In the genomic region with DNA sequence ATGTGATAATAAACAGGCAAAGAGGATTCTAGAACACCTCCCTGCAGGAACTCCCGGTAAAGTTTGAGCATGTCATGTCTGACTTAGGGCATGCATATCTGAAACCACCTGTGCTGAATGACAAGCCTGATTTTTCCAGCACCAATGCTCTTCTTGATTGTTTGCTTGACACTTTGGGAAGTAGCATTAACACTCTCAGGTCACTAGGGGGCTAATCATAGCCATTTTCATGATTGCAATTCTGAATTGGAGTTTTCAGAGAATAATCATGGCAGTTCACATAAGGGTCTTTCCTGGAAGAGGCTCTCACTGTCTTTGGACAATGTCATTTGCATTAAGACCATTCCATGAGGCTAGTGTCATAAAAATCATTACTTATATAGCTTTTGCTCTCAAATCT, we compare ENCODE assay signal across 11 cellular contexts.
DNase-seq lines count a peak whose midpoint lies in the region; ATAC-seq and TF ChIP-seq lines count a peak whose summit lies in the region.
"Had no signal": no experiment of that assay in that cellular context is flagged by ENCODE, and none has a peak within 500 bp of the region (broad histone marks: within the 10 kb centered on the region; RNA-seq: fewer than 3 reads in every experiment).

No MANE protein-coding gene starts in this region.

- H3K36me3 ChIP-seq in mammary epithelial cell (ENCODE audit: insufficient read depth, low read length), result no peaks in the 10 kb centered on the region
- H3K36me3 ChIP-seq in neural cell (ENCODE audit: insufficient read depth, low read length), result no peaks in the 10 kb centered on the region

- no peak overlapping the region for H3K4me2 ChIP-seq in mammary epithelial cell (ENCODE audit: insufficient read depth, low read depth, low read length)
- no peak overlapping the region for H3K4me2 ChIP-seq in neural cell (ENCODE audit: low read length)
- H3K4me2 ChIP-seq: A549 had no signal

- H2AFZ ChIP-seq in mammary epithelial cell (ENCODE audit: low read depth, low read length), result no peak overlapping the region
- no peak overlapping the region for H2AFZ ChIP-seq in neural cell (ENCODE audit: low read depth, low read length)

- CTCF ChIA-PET in mammary epithelial cell (lab: Charles Lee; ENCODE audit: low non-redundant PET), result interaction anchor here (0.7 kb wide), 1 partner anchor 136 kb away, joined by 3 read pairs; no protein-coding TSS in a partner anchor

- WGBS in mammary epithelial cell (ENCODE audit: low coverage, missing lambda C conversion rate), result 100% methylated on average over 1 of the region's 1 CpG

- H3F3A ChIP-seq in neural cell (ENCODE audit: insufficient read depth, low read length, poor library complexity, severe bottlenecking), result no peaks in the 10 kb centered on the region

- H3K4me1 ChIP-seq in mammary epithelial cell (ENCODE audit: insufficient read depth, low read length), result no peaks in the 10 kb centered on the region
- H3K4me1 ChIP-seq: A549 had no signal

- no peak overlapping the region for H3K4me3 ChIP-seq in Jurkat, Clone E6-1 (ENCODE audit: low read length)
- H3K4me3 ChIP-seq in mammary epithelial cell (replicated peaks in 1 of 3; ENCODE audit: insufficient read depth in 1 of 3, low read depth in 2 of 3, low read length in 3 of 3) (no peak overlapping the region), neural cell (ENCODE audit: low read length) (no peak overlapping the region)
- H3K4me3 ChIP-seq: A549 had no signal

- no peaks in the 10 kb centered on the region for H3K79me2 ChIP-seq in mammary epithelial cell (ENCODE audit: insufficient read depth, low read length)
- peaks cover 3% of the 10 kb centered on the region for H3K79me2 ChIP-seq in neural cell (replicated peaks; ENCODE audit: insufficient read depth, low read length)

- DNase-seq in NCI-H1105 treated with DMSO at 0.1 percent for 48 hours (lab: John Stamatoyannopoulos, UW) (peak; percentile 15), NCI-H1105 (lab: John Stamatoyannopoulos, UW) (no peak), mammary epithelial cell (no peak), COLO829 (ENCODE audit: low spot score) (no peak)
- DNase-seq in Jurkat, Clone E6-1 (ENCODE audit: low read depth, low spot score), result peak; percentile 48
- DNase-seq: activated T-cell treated with anti-CD3 and anti-CD28 coated beads, Interleukin-2, amount 50 U/mL, for 1 hour; T-cell had no signal

- H3K9ac ChIP-seq in mammary epithelial cell (ENCODE audit: insufficient read depth, low read length) (no peak overlapping the region), neural cell (ENCODE audit: low read length) (no peak overlapping the region)

- TF ChIP-seq RAD21 in neural cell (conservative IDR thresholded peaks at IDR 0.05), result peak; percentile 59

- H3K27ac ChIP-seq in mammary epithelial cell (ENCODE audit: insufficient read depth, low read depth, low read length), result no peak overlapping the region
- peak overlapping the region; percentile 62 for H3K27ac ChIP-seq in neural cell (ENCODE audit: low read length)
- H3K27ac ChIP-seq: A549 had no signal

- BruUV-seq in mammary epithelial cell (replicated peaks; lab: Mats Ljungman, UMichigan), result no TSS peak

- in situ Hi-C loops in mammary epithelial cell (cut with MboI; ENCODE audit: low sequenced_read_pairs in 2 of 2), result loop anchor here in 1 of 2 donors (10.0 kb wide), 1 partner anchor 120 kb away; no protein-coding TSS in a partner anchor

- no peaks in the 10 kb centered on the region for H4K20me1 ChIP-seq in mammary epithelial cell (ENCODE audit: insufficient read depth, low read length)
- H4K20me1 ChIP-seq in neural cell (ENCODE audit: insufficient read depth), result no peaks in the 10 kb centered on the region

- TF ChIP-seq EP300 in neural cell (conservative IDR thresholded peaks at IDR 0.05; ENCODE audit: poor library complexity, severe bottlenecking), result peak; percentile 58

- no peaks in the 10 kb centered on the region for H3K9me3 ChIP-seq in mammary epithelial cell (replicated peaks; ENCODE audit: insufficient read depth, low read length)
- no peaks in the 10 kb centered on the region for H3K9me3 ChIP-seq in neural cell (ENCODE audit: low read length)
- H3K9me3 ChIP-seq: A549 had no signal

- H3K9me2 ChIP-seq in neural cell (ENCODE audit: insufficient read depth, low read length), result no peaks in the 10 kb centered on the region

- TF ChIP-seq CTCF in mammary epithelial cell (conservative IDR thresholded peaks at IDR 0.05 in 1 of 2, IDR thresholded peaks at IDR 0.05 in 1 of 2; ENCODE audit: extremely low read depth in 1 of 2, insufficient read depth in 1 of 2, low read depth in 1 of 2, low read length in 2 of 2), result peak; percentile 55 to 65
- peak; percentile 70 for TF ChIP-seq CTCF in neural cell (IDR thresholded peaks at IDR 0.05; ENCODE audit: poor library complexity, severe bottlenecking)

- dilution Hi-C loops in mammary epithelial cell (cut with HindIII; ENCODE audit: low sequenced_read_pairs), result no loop called here

- ATAC-seq in GM18909 (IDR thresholded peaks at IDR 0.05; ENCODE audit: poor library complexity, unreplicated experiment), result no peak
- ATAC-seq in GM21786 (IDR thresholded peaks at IDR 0.05; ENCODE audit: unreplicated experiment), result no peak
- ATAC-seq: A549, T-cell had no signal

- peaks cover 8% of the 10 kb centered on the region for H3K27me3 ChIP-seq in mammary epithelial cell (ENCODE audit: insufficient read depth, low read length)
- no peaks in the 10 kb centered on the region for H3K27me3 ChIP-seq in neural cell (ENCODE audit: insufficient read depth, low read depth, low read length)

- intact Hi-C loops in mammary epithelial cell (cut with micrococcal nuclease), result loop anchor here (1.0 to 10.0 kb wide), 3 partner anchors 92 to 151 kb away; no protein-coding TSS in a partner anchor

TF ChIP-seq in neural cell, 6 proteins besides CTCF, POLR2A, EP300 and RAD21:
- TF ChIP-seq POLR2AphosphoS5 (IDR thresholded peaks at IDR 0.05) (peak; percentile 48), SMC3 (conservative IDR thresholded peaks at IDR 0.05; ENCODE audit: poor library complexity) (peak; percentile 59), TAF1 (IDR thresholded peaks at IDR 0.05; ENCODE audit: low read depth) (no peak)

Comparison
In these comparisons a context has a peak if more than half of its experiments do, and no peak if none do; other contexts are left out.
1. DNase-seq: peak in NCI-H1105 treated with DMSO at 0.1 percent for 48 hours (single experiment) and Jurkat, Clone E6-1 (single experiment); none in NCI-H1105 (single experiment), mammary epithelial cell (single experiment) and COLO829 (single experiment).